9 cellular contexts compared by ENCODE assay signal in the genomic region with DNA sequence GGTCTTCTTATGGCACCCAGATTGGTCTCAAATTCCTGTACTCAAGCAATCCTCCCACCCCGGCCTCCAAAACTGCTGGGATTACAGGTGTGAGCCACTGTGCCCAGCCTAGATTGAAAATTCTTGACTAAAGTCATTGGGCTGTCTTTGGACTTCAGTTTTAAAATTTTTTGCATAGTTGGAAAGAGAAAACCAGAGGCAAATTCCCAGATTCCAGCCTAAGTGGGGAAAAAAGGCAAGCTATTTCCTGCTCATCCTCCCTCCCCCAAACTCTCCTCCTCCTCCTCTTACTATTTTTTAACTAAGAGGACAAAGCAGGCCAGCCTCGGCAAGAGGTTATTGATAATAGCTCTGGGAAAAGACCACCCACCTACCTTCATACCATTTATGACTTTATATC.
"Had no signal": no experiment of that assay in that cellular context is flagged by ENCODE, and none has a peak within 500 bp of the region (broad histone marks: within the 10 kb centered on the region; RNA-seq: fewer than 3 reads in every experiment).

No MANE protein-coding gene starts in this region.

- H3K4me3 Mint-ChIP-seq: HFFc6 had no signal

- H3K36me3 ChIP-seq: HAP-1 had no signal

- H3K4me3 ChIP-seq: HAP-1, K562 had no signal

- ATAC-seq: HCT116, HepG2, K562 had no signal

- H3K9me3 ChIP-seq: HAP-1 had no signal

- DNase-seq: GOT3, H7, HFFc6, KG1 had no signal

- H3K4me1 ChIP-seq: HAP-1 had no signal

- H3K27ac ChIP-seq: HL-60 had no signal

- H3K27ac Mint-ChIP-seq: HFFc6 had no signal
